ENCODE assay signal across 16 cellular contexts in the genomic region with DNA sequence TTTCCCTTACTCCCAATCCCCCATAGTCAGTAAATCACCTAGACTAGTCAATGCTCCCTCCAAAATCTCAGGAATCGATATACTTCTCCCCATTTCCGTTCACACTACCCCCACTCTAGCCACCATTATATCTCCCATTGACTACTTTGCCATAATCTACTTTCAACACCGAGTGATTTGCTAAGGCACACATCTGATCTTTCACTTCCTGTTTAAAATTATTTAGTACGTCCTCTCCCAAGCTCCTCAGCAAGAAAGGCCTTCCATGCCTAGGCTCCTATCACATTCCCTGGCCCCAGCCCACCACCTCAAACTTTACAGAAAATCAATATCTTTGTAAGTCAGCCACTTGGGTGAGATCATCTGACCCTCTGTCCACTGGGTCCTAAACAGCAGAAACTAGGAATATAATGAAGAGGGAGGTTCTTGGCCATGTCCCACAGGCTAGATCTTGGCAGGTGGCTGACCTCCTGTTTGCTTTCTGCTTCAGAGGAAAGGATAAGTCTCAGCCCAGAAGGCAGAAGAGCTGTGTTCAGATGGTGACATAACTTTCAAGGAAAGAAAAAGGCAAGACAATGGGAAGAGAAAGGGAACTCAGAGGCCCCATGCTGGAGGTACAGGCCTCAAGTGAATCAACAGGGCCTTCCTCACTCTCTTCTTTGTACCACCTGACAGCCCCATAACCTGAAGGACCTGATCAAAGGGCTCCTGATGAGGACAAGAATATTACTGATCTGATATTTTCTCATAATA.
DNase-seq lines count a peak whose midpoint lies in the region; ATAC-seq, FAIRE-seq and TF ChIP-seq lines count a peak whose summit lies in the region.
"Had no signal": no experiment of that assay in that cellular context is flagged by ENCODE, and none has a peak within 500 bp of the region (broad histone marks: within the 10 kb centered on the region; RNA-seq: fewer than 3 reads in every experiment).

No MANE protein-coding gene starts in this region.

- no peak overlapping the region for H3K4me3 Mint-ChIP-seq in activated naive CD8-positive, alpha-beta T cell treated with anti-CD3 and anti-CD28 coated beads for 36 hours
- H3K4me3 Mint-ChIP-seq: HFFc6 had no signal

- ATAC-seq in K562 (peak; percentile 49), right lobe of liver (peak; percentile 46 to 73 (median 60))

- H3K27me3 ChIP-seq in K562 (ENCODE audit: control insufficient read depth in 2 of 2, insufficient read depth in 2 of 2, low read length in 2 of 2) (no peaks in the 10 kb centered on the region), right lobe of liver (no peaks in the 10 kb centered on the region)

- peak overlapping the region; percentile 43 for H3K27ac ChIP-seq in K562 (ENCODE audit: extremely low read depth, low read depth, low read length)
- peak overlapping the region; percentile 74 to 79 (median 78) for H3K27ac ChIP-seq in right lobe of liver

- POLR2A ChIA-PET in K562 (lab: Yijun Ruan, JAX), result interaction anchor here (0.7 to 2.6 kb wide), 4 partner anchors 11 to 103 kb away, joined by 3 to 14 read pairs (median 4); partner anchors contain the start of gene RPL22L1

- H3K9me1 ChIP-seq in K562 (ENCODE audit: control insufficient read depth, insufficient read depth, low read length), result peaks cover 2% of the 10 kb centered on the region

- H3K9me3 Mint-ChIP-seq in activated naive CD8-positive, alpha-beta T cell treated with anti-CD3 and anti-CD28 coated beads for 36 hours, result no peaks in the 10 kb centered on the region
- H3K9me3 Mint-ChIP-seq: HFFc6 had no signal

- TF ChIP-seq CTCF in K562 (IDR thresholded peaks at IDR 0.05 in 2 of 3, conservative IDR thresholded peaks at IDR 0.05 in 1 of 3; ENCODE audit: insufficient read depth in 2 of 3, low read depth in 1 of 3, low read length in 3 of 3) (no peak), right lobe of liver (IDR thresholded peaks at IDR 0.05) (no peak)

- DNase-seq in SIG-M5 treated with dmso at 0.1 percent for 504 hours (lab: John Stamatoyannopoulos, UW; ENCODE audit: unreplicated experiment) (peak; percentile 24), SIG-M5 (lab: John Stamatoyannopoulos, UW) (no peak), K562 (ENCODE audit: extremely low read depth in 1 of 4, low spot score in 3 of 4) (no peak), right lobe of liver (peak in 2 of 3 donors; percentile 21 to 49), SKM-1 (lab: John Stamatoyannopoulos, UW; ENCODE audit: unreplicated experiment) (no peak), T-helper 9 cell (no peak)
- DNase-seq in activated naive CD8-positive, alpha-beta T cell treated with anti-CD3 and anti-CD28 coated beads for 36 hours, result no peak
- DNase-seq in stimulated activated CD4-positive, alpha-beta T cell treated with anti-CD3 and anti-CD28 coated beads, Interleukin-1b, Interleukin-23, amount 100 ng/mL, for 48 hours, result no peak
- DNase-seq: C1 segment of cervical spinal cord, DMS 273 treated with DMSO at 0.1 percent for 48 hours, HFFc6, MM.1S, NCI-H1436 treated with DMSO at 0.1 percent for 48 hours, NCI-H2227 treated with DMSO at 0.1 percent for 48 hours, Right ventricle myocardium superior had no signal

- peaks cover 24 to 42% of the 10 kb centered on the region in 2 experiments for H3K4me1 ChIP-seq in K562 (replicated peaks in 1 of 2; ENCODE audit: control insufficient read depth in 2 of 2, insufficient read depth in 2 of 2, low read length in 2 of 2)
- H3K4me1 ChIP-seq in right lobe of liver, result peaks cover 0 to 29% (median 13%) of the 10 kb centered on the region in 4 donors

- peak overlapping the region; percentile 80 for H2AFZ ChIP-seq in K562 (ENCODE audit: low read depth, low read length)

- H3K9ac ChIP-seq in K562 (ENCODE audit: insufficient read depth in 1 of 2, low read depth in 2 of 2, low read length in 2 of 2), result 0 out of 4 replicates have a peak overlapping the region, but pooled peaks of 1 of the 2 experiments have one; percentile 9

- no TSS peak for BruUV-seq in K562 (replicated peaks; lab: Mats Ljungman, UMichigan)

- TF ChIP-seq POLR2A in K562 (conservative IDR thresholded peaks at IDR 0.05) (no peak), right lobe of liver (IDR thresholded peaks at IDR 0.05) (no peak)

- WGBS in K562 (ENCODE audit: insufficient coverage, low coverage, missing lambda C conversion rate), result 19% methylated on average over 4 of the region's 4 CpGs
- 45% methylated on average over 4 of the region's 4 CpGs for WGBS in right lobe of liver (ENCODE audit: insufficient coverage, low coverage, low lambda C conversion rate, missing lambda C conversion rate)

- H3K4me3 ChIP-seq in K562 (no peak overlapping the region), right lobe of liver (no peak overlapping the region)

- TF ChIP-seq RAD21 in K562 (CRISPR knock-in tag; conservative IDR thresholded peaks at IDR 0.05 in 1 of 2, IDR thresholded peaks at IDR 0.05 in 1 of 2), result no peak; a peak in 1 of 4 replicates

- H3K36me3 ChIP-seq in K562 (ENCODE audit: control insufficient read depth, insufficient read depth, low read length) (no peaks in the 10 kb centered on the region), right lobe of liver (no peaks in the 10 kb centered on the region)

- no peaks in the 10 kb centered on the region for H3K79me2 ChIP-seq in K562 (ENCODE audit: control insufficient read depth, insufficient read depth, low read length)

- H4K20me1 ChIP-seq in K562 (replicated peaks; ENCODE audit: control insufficient read depth, insufficient read depth, low read length), result no peaks in the 10 kb centered on the region

- no peaks in the 10 kb centered on the region for H3K4me1 Mint-ChIP-seq in activated naive CD8-positive, alpha-beta T cell treated with anti-CD3 and anti-CD28 coated beads for 36 hours

- H3K9me3 ChIP-seq in K562 (replicated peaks; ENCODE audit: control insufficient read depth, insufficient read depth, low read depth, low read length) (no peaks in the 10 kb centered on the region), right lobe of liver (no peaks in the 10 kb centered on the region)

- H3K4me2 ChIP-seq in K562 (ENCODE audit: insufficient read depth, low read length), result peak overlapping the region; percentile 14; the same call in 1 of the 2 replicates

- in situ Hi-C loops in K562 (cut with MboI), result no loop called here

- peak; percentile 65 for FAIRE-seq in K562 (lab: Jason Lieb, UNC)
- FAIRE-seq: A204.1 had no signal

- intact Hi-C loops in K562 (cut with micrococcal nuclease) (loop anchor here (5.0 kb wide), 1 partner anchor 40 kb away; no protein-coding TSS in a partner anchor), right lobe of liver (cut with DNase I) (no loop called here)

- no peaks in the 10 kb centered on the region for H3K36me3 Mint-ChIP-seq in activated naive CD8-positive, alpha-beta T cell treated with anti-CD3 and anti-CD28 coated beads for 36 hours

- peaks cover 5% of the 10 kb centered on the region for H3K27me3 Mint-ChIP-seq in activated naive CD8-positive, alpha-beta T cell treated with anti-CD3 and anti-CD28 coated beads for 36 hours

- TF ChIP-seq EP300 in K562 (IDR thresholded peaks at IDR 0.05; ENCODE audit: low read length), result no peak

- no peak overlapping the region for H3K27ac Mint-ChIP-seq in activated naive CD8-positive, alpha-beta T cell treated with anti-CD3 and anti-CD28 coated beads for 36 hours
- H3K27ac Mint-ChIP-seq: HFFc6 had no signal

- CTCF ChIA-PET in K562 (lab: Yijun Ruan, JAX; ENCODE audit: low intra/inter-chr PET ratio), result no interaction called here

TF ChIP-seq in K562, 482 proteins besides CTCF, POLR2A, EP300 and RAD21 (continues in another document):
- TF ChIP-seq ZNF175 (CRISPR knock-in tag; IDR thresholded peaks at IDR 0.05; ENCODE audit: low read depth) (peak; percentile 89; the same call in 1 of the 2 replicates), ZBTB17 (CRISPR knock-in tag; IDR thresholded peaks at IDR 0.05) (peak; percentile 20; the same call in 1 of the 2 replicates), LEF1 (IDR thresholded peaks at IDR 0.05) (peak; percentile 39)
- TF ChIP-seq, protein P1, sequence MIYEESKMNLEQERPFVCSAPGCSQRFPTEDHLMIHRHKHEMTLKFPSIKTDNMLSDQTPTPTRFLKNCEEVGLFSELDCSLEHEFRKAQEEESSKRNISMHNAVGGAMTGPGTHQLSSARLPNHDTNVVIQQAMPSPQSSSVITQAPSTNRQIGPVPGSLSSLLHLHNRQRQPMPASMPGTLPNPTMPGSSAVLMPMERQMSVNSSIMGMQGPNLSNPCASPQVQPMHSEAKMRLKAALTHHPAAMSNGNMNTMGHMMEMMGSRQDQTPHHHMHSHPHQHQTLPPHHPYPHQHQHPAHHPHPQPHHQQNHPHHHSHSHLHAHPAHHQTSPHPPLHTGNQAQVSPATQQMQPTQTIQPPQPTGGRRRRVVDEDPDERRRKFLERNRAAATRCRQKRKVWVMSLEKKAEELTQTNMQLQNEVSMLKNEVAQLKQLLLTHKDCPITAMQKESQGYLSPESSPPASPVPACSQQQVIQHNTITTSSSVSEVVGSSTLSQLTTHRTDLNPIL (CRISPR knock-in tag; IDR thresholded peaks at IDR 0.05), result 0 out of 2 replicates have a peak, but pooled peaks have one; percentile 33
- TF ChIP-seq, protein P2, sequence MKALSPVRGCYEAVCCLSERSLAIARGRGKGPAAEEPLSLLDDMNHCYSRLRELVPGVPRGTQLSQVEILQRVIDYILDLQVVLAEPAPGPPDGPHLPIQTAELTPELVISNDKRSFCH (CRISPR knock-in tag; IDR thresholded peaks at IDR 0.05), result no peak
- TF ChIP-seq, protein P2 (tag; IDR thresholded peaks at IDR 0.05), result peak; percentile 39; the same call in 1 of the 2 replicates

Comparison
In these comparisons a context has a peak if more than half of its experiments do, and no peak if none do; other contexts are left out.
1. DNase-seq: peak in SIG-M5 treated with dmso at 0.1 percent for 504 hours (single experiment) and right lobe of liver (2 of 3); none in SIG-M5 (single experiment), K562 (0 of 4), SKM-1 (single experiment), activated naive CD8-positive, alpha-beta T cell treated with anti-CD3 and anti-CD28 coated beads for 36 hours (single experiment), stimulated activated CD4-positive, alpha-beta T cell treated with anti-CD3 and anti-CD28 coated beads, Interleukin-1b, Interleukin-23, amount 100 ng/mL, for 48 hours (single experiment) and T-helper 9 cell (single experiment).